In genomic region chr5:134563962-134564361, GRCh38 we compare ENCODE assay signal across 17 cellular contexts.
"Had no signal": no experiment of that assay in that cellular context is flagged by ENCODE, and none has a peak within 500 bp of the region (broad histone marks: within the 10 kb centered on the region; RNA-seq: fewer than 3 reads in every experiment).

No MANE protein-coding gene starts in this region.

- H3K9me3 Mint-ChIP-seq: activated CD4-positive, alpha-beta T cell treated with anti-CD3 and anti-CD28 coated beads, Interleukin-2, amount 10 ng/mL, durations not matched to agents 24 days and 14 days; central memory CD8-positive, alpha-beta T cell; nephron had no signal

- ATAC-seq: lower lobe of right lung had no signal

- H3K4me3 ChIP-seq: ascending aorta, coronary artery, lower lobe of right lung, right atrium auricular region, testis, upper lobe of left lung had no signal

- DNase-seq: activated CD4-positive, alpha-beta T cell treated with anti-CD3 and anti-CD28 coated beads, Interleukin-2, amount 10 ng/mL, durations not matched to agents 24 days and 14 days; activated CD4-positive, CD25-positive, alpha-beta regulatory T cell; activated CD8-positive, alpha-beta memory T cell treated with anti-CD3 and anti-CD28 coated beads for 24 hours; activated CD8-positive, alpha-beta memory T cell treated with anti-CD3 and anti-CD28 coated beads, Interleukin-2, amount 50 U/mL, for 48 hours; activated gamma-delta T cell treated with Interleukin-2 at 50 U/mL for 16 hours; lower lobe of right lung; occipital lobe; stimulated activated CD4-positive, alpha-beta T cell treated with anti-CD3 and anti-CD28 coated beads, Interleukin-2, amount 100 ng/mL, for 24 hours; T-helper 9 cell; testis; upper lobe of left lung had no signal

- H3K27ac Mint-ChIP-seq: activated CD4-positive, alpha-beta T cell treated with anti-CD3 and anti-CD28 coated beads, Interleukin-2, amount 10 ng/mL, durations not matched to agents 24 days and 14 days; nephron; progenitor cell of endocrine pancreas had no signal

- H3K27me3 ChIP-seq: ascending aorta, right atrium auricular region, testis, upper lobe of left lung had no signal

- H3K4me3 Mint-ChIP-seq: activated CD4-positive, alpha-beta T cell treated with anti-CD3 and anti-CD28 coated beads, Interleukin-2, amount 10 ng/mL, durations not matched to agents 24 days and 14 days; central memory CD8-positive, alpha-beta T cell; nephron had no signal

- H3K27me3 Mint-ChIP-seq: activated CD4-positive, alpha-beta T cell treated with anti-CD3 and anti-CD28 coated beads, Interleukin-2, amount 10 ng/mL, durations not matched to agents 24 days and 14 days; central memory CD8-positive, alpha-beta T cell; progenitor cell of endocrine pancreas had no signal

- H3K27ac ChIP-seq: ascending aorta, coronary artery, lower lobe of right lung, right atrium auricular region, testis, upper lobe of left lung had no signal

- H3K9me3 ChIP-seq: ascending aorta, lower lobe of right lung, right atrium auricular region, testis, upper lobe of left lung had no signal
